Comparison of ENCODE assay signal across 9 cellular contexts in genomic region chr4:54904953-54905352, GRCh38.
"Had no signal": no experiment of that assay in that cellular context is flagged by ENCODE, and none has a peak within 500 bp of the region (broad histone marks: within the 10 kb centered on the region; RNA-seq: fewer than 3 reads in every experiment).

No MANE protein-coding gene starts in this region.

- DNase-seq: GM23248, GOT3, H7, HFFc6, IMR-90, KG1 had no signal

- H3K27ac Mint-ChIP-seq: HFFc6 had no signal

- H2AFZ ChIP-seq: GM23248 had no signal

- H3K9ac ChIP-seq: GM23248 had no signal

- H3K27ac ChIP-seq: GM23248 had no signal

- H3K4me1 ChIP-seq: HAP-1 had no signal

- H3K9me3 Mint-ChIP-seq: HFFc6 had no signal

- H3K9me3 ChIP-seq: HAP-1 had no signal

- H3K4me3 ChIP-seq: GM23248, HAP-1 had no signal

- H3K4me3 Mint-ChIP-seq: HFFc6 had no signal

- H3K36me3 ChIP-seq: HAP-1 had no signal

- ATAC-seq: HCT116 had no signal

- FAIRE-seq: HTR-8/SVneo had no signal
